ENCODE assay signal across 8 cellular contexts in genomic region chr15:24748812-24749439, GRCh38.
"Had no signal": no experiment of that assay in that cellular context is flagged by ENCODE, and none has a peak within 500 bp of the region (broad histone marks: within the 10 kb centered on the region; RNA-seq: fewer than 3 reads in every experiment).

No MANE protein-coding gene starts in this region.

- H3K4me3 ChIP-seq: GM23338, HAP-1 had no signal

- ATAC-seq: GM23338, HCT116, HepG2 had no signal

- FAIRE-seq: HepG2 had no signal

- H3K4me1 ChIP-seq: HAP-1 had no signal

- H3K27ac ChIP-seq: HL-60 had no signal

- H3K4me2 ChIP-seq: GM23338 had no signal

- H3K9me3 ChIP-seq: HAP-1 had no signal

- DNase-seq: H7, HFFc6, KBM-7 had no signal

- H3K36me3 ChIP-seq: HAP-1 had no signal

- H2AFZ ChIP-seq: GM23338 had no signal
